Comparison of ENCODE assay signal across 27 cellular contexts in genomic region chr10:88893611-88894010, GRCh38. TPM values are rescaled to one million over a fixed set of nuclear protein-coding genes. Genes with fewer than 3 reads are reported as not detected.
DNase-seq lines count a peak whose midpoint lies in the region; ATAC-seq, FAIRE-seq and TF ChIP-seq lines count a peak whose summit lies in the region.
"Had no signal": no experiment of that assay in that cellular context is flagged by ENCODE, and none has a peak within 500 bp of the region (broad histone marks: within the 10 kb centered on the region; RNA-seq: fewer than 3 reads in every experiment).

No MANE protein-coding gene starts in this region.

- TF ChIP-seq CTCF in A673 (conservative IDR thresholded peaks at IDR 0.05; ENCODE audit: low read depth, low read length) (no peak), choroid plexus epithelial cell (conservative IDR thresholded peaks at IDR 0.05; ENCODE audit: low read depth, low read length) (no peak), osteoblast (IDR thresholded peaks at IDR 0.05; ENCODE audit: extremely low read depth, low read depth, low read length) (no peak), WERI-Rb-1 (IDR thresholded peaks at IDR 0.05; ENCODE audit: low read depth, low read length) (no peak)

- H3K27ac Mint-ChIP-seq in activated naive CD8-positive, alpha-beta T cell treated with anti-CD3 and anti-CD28 coated beads, Interleukin-2, amount 50 U/mL, for 24 hours = no peak overlapping the region
- H3K27ac Mint-ChIP-seq: activated B cell treated with CpG ODN at 0.5 μM for 24 hours; activated CD8-positive, alpha-beta T cell treated with anti-CD3 and anti-CD28 coated beads, Interleukin-2, amount 10 ng/mL, durations not matched to agents 7 days and 5 days; activated naive CD8-positive, alpha-beta T cell treated with anti-CD3 and anti-CD28 coated beads for 36 hours; natural killer cell treated with Interleukin-12 subunit alpha and Interleukin-12 subunit beta and Interleukin-15 and Interleukin-18, amount 100 ng/mL, for 72 hours; progenitor cell of endocrine pancreas had no signal

- intact Hi-C loops in A673 (cut with micrococcal nuclease; ENCODE audit: unreplicated experiment) = no loop called here

- CTCF ChIA-PET in A673 (lab: Charles Lee) = no interaction called here

- peak overlapping the region; percentile 8 for H2AFZ ChIP-seq in osteoblast (ENCODE audit: low read length)

- peaks cover 12% of the 10 kb centered on the region for H3K36me3 Mint-ChIP-seq in activated naive CD8-positive, alpha-beta T cell treated with anti-CD3 and anti-CD28 coated beads, Interleukin-2, amount 50 U/mL, for 24 hours (ENCODE audit: low read depth)
- H3K36me3 Mint-ChIP-seq: natural killer cell treated with Interleukin-12 subunit alpha and Interleukin-12 subunit beta and Interleukin-15 and Interleukin-18, amount 100 ng/mL, for 72 hours had no signal

- no peak overlapping the region for H3K4me3 Mint-ChIP-seq in activated naive CD8-positive, alpha-beta T cell treated with anti-CD3 and anti-CD28 coated beads, Interleukin-2, amount 50 U/mL, for 24 hours
- H3K4me3 Mint-ChIP-seq: activated B cell treated with CpG ODN at 0.5 μM for 24 hours; activated CD8-positive, alpha-beta T cell treated with anti-CD3 and anti-CD28 coated beads, Interleukin-2, amount 10 ng/mL, durations not matched to agents 7 days and 5 days; activated naive CD8-positive, alpha-beta T cell treated with anti-CD3 and anti-CD28 coated beads for 36 hours; natural killer cell treated with Interleukin-12 subunit alpha and Interleukin-12 subunit beta and Interleukin-15 and Interleukin-18, amount 100 ng/mL, for 72 hours had no signal

- no peaks in the 10 kb centered on the region for H3K27me3 Mint-ChIP-seq in activated naive CD8-positive, alpha-beta T cell treated with anti-CD3 and anti-CD28 coated beads, Interleukin-2, amount 50 U/mL, for 24 hours
- H3K27me3 Mint-ChIP-seq: activated B cell treated with CpG ODN at 0.5 μM for 24 hours; activated naive CD8-positive, alpha-beta T cell treated with anti-CD3 and anti-CD28 coated beads for 36 hours; natural killer cell treated with Interleukin-12 subunit alpha and Interleukin-12 subunit beta and Interleukin-15 and Interleukin-18, amount 100 ng/mL, for 72 hours had no signal

- peak; percentile 53 for FAIRE-seq in GM18507 (lab: Jason Lieb, UNC)
- FAIRE-seq: A549, HTR-8/SVneo, kidney had no signal

- H3K27me3 ChIP-seq in A673 (replicated peaks; ENCODE audit: insufficient read depth, low read depth, low read length, poor library complexity) (no peaks in the 10 kb centered on the region), osteoblast (ENCODE audit: insufficient read depth, low read length) (no peaks in the 10 kb centered on the region), WERI-Rb-1 (ENCODE audit: insufficient read depth, low read depth, severe bottlenecking) (no peaks in the 10 kb centered on the region)
- H3K27me3 ChIP-seq: cardiac muscle cell had no signal

- no TSS peak for BruUV-seq in A673 (replicated peaks; lab: Mats Ljungman, UMichigan)

- H3K27ac ChIP-seq in A673 (ENCODE audit: low read depth, low read length, poor library complexity, severe bottlenecking) (peak overlapping the region; percentile 8), osteoblast (ENCODE audit: low read depth, low read length) (no peak overlapping the region), WERI-Rb-1 (no peak overlapping the region)
- H3K27ac ChIP-seq: cardiac muscle cell, thoracic aorta had no signal

- DNase-seq in A673 (ENCODE audit: low spot score) = no peak
- no peak for DNase-seq in GM18507 (ENCODE audit: extremely low spot score, insufficient read length, low read depth)
- DNase-seq in choroid plexus epithelial cell (ENCODE audit: low read depth) = peak; percentile 42
- no peak for DNase-seq in osteoblast (ENCODE audit: insufficient read length, low spot score, missing footprints)
- DNase-seq in WERI-Rb-1 = no peak
- DNase-seq in GM19240 (ENCODE audit: insufficient read length, low spot score) = no peak
- no peak for DNase-seq in activated naive CD8-positive, alpha-beta T cell treated with anti-CD3 and anti-CD28 coated beads, Interleukin-2, amount 50 U/mL, for 24 hours
- DNase-seq: activated B cell treated with CpG ODN at 0.5 μM for 24 hours; activated CD8-positive, alpha-beta T cell treated with anti-CD3 and anti-CD28 coated beads, Interleukin-2, amount 10 ng/mL, durations not matched to agents 7 days and 5 days; activated naive CD8-positive, alpha-beta T cell treated with anti-CD3 and anti-CD28 coated beads for 36 hours; activated T-cell treated with anti-CD3 and anti-CD28 coated beads, Interleukin-2, amount 50 U/mL, for 48 hours; COR-L47; effector CD4-positive, alpha-beta T cell; hypothalamus; kidney; NCI-H1417 treated with DMSO at 0.1 percent for 48 hours; NCI-H2171; NCI-H69; SIG-M5 had no signal

- peaks cover 70% of the 10 kb centered on the region for H3K4me1 Mint-ChIP-seq in activated naive CD8-positive, alpha-beta T cell treated with anti-CD3 and anti-CD28 coated beads, Interleukin-2, amount 50 U/mL, for 24 hours

- H3K4me3 ChIP-seq in A673 (ENCODE audit: low read depth, low read length, poor library complexity, severe bottlenecking) (no peak overlapping the region), choroid plexus epithelial cell (ENCODE audit: low read depth, low read length) (no peak overlapping the region), osteoblast (ENCODE audit: insufficient read depth, low read length) (peak overlapping the region; percentile 8), WERI-Rb-1 (ENCODE audit: low read depth, low read length) (no peak overlapping the region)
- H3K4me3 ChIP-seq: A549, cardiac muscle cell, thoracic aorta had no signal

- POLR2A ChIA-PET in A673 (lab: Charles Lee; ENCODE audit: low non-redundant PET) = no interaction called here

- peaks cover 44% of the 10 kb centered on the region for H3K79me2 ChIP-seq in osteoblast (ENCODE audit: insufficient read depth, low read length)

- peak overlapping the region; percentile 41 for H3K4me2 ChIP-seq in osteoblast (ENCODE audit: insufficient read depth, low read length)
- H3K4me2 ChIP-seq: A549 had no signal

- H3K9me3 ChIP-seq in A673 (ENCODE audit: low read depth, low read length, poor library complexity, severe bottlenecking) (no peaks in the 10 kb centered on the region), osteoblast (ENCODE audit: low read depth, low read length) (no peaks in the 10 kb centered on the region), WERI-Rb-1 (ENCODE audit: severe bottlenecking) (no peaks in the 10 kb centered on the region)
- H3K9me3 ChIP-seq: A549, thoracic aorta had no signal

- no peaks in the 10 kb centered on the region for H3K9me3 Mint-ChIP-seq in activated naive CD8-positive, alpha-beta T cell treated with anti-CD3 and anti-CD28 coated beads, Interleukin-2, amount 50 U/mL, for 24 hours
- H3K9me3 Mint-ChIP-seq: activated B cell treated with CpG ODN at 0.5 μM for 24 hours; activated naive CD8-positive, alpha-beta T cell treated with anti-CD3 and anti-CD28 coated beads for 36 hours; natural killer cell treated with Interleukin-12 subunit alpha and Interleukin-12 subunit beta and Interleukin-15 and Interleukin-18, amount 100 ng/mL, for 72 hours had no signal

- peaks cover 6% of the 10 kb centered on the region for H3K36me3 ChIP-seq in A673 (ENCODE audit: insufficient read depth, low read length, poor library complexity, severe bottlenecking)
- H3K36me3 ChIP-seq in osteoblast (ENCODE audit: insufficient read depth, low read length) = no peaks in the 10 kb centered on the region
- H3K36me3 ChIP-seq in WERI-Rb-1 = no peaks in the 10 kb centered on the region
- H3K36me3 ChIP-seq: cardiac muscle cell, thoracic aorta had no signal

- ATAC-seq in HG02759 (IDR thresholded peaks at IDR 0.05; ENCODE audit: unreplicated experiment) = no peak
- ATAC-seq in activated naive CD8-positive, alpha-beta T cell treated with anti-CD3 and anti-CD28 coated beads, Interleukin-2, amount 50 U/mL, for 24 hours = no peak
- ATAC-seq: A549; activated CD8-positive, alpha-beta T cell treated with anti-CD3 and anti-CD28 coated beads, Interleukin-2, amount 10 ng/mL, durations not matched to agents 7 days and 5 days; natural killer cell treated with Interleukin-12 subunit alpha and Interleukin-12 subunit beta and Interleukin-15 and Interleukin-18, amount 100 ng/mL, for 72 hours had no signal

- H3K4me1 ChIP-seq in A673 (ENCODE audit: insufficient read depth, low read length, poor library complexity, severe bottlenecking) (peaks cover 64% of the 10 kb centered on the region), osteoblast (ENCODE audit: insufficient read depth, low read length) (peaks cover 70% of the 10 kb centered on the region)

- H4K20me1 ChIP-seq in osteoblast (ENCODE audit: insufficient read depth, low read length) = no peaks in the 10 kb centered on the region

RNA-seq across cellular contexts. Expression of gene STAMBPL1, which starts 13.6 kb away (rescaled TPM):
- total RNA-seq in A673 (2021) = 61.2 and 71.8 TPM in 2 replicates
- 10.3 and 11.6 TPM in 2 replicates for total RNA-seq in osteoblast

RNA-seq across cellular contexts. Expression of gene ANKRD22, which starts 42.0 kb away (rescaled TPM):
- total RNA-seq in A673 (2021) (0.52 TPM in 1 of 2 replicates, not detected in the other), osteoblast (under 0.01 TPM in 2 replicates)
- total RNA-seq: activated B cell treated with CpG ODN at 0.5 μM for 24 hours; activated naive CD8-positive, alpha-beta T cell treated with anti-CD3 and anti-CD28 coated beads for 36 hours; cardiac muscle cell; progenitor cell of endocrine pancreas; T-helper 2 cell treated with Interferon-gamma antibody and Interleukin-4, amounts not matched to agents 100 ng/mL and 5 ng/mL, for 36 hours; thoracic aorta had no signal

RNA-seq across cellular contexts. Expression of gene ACTA2, which starts 59.0 kb away (rescaled TPM):
- total RNA-seq in A673 (2021) (52.2 and 78.4 TPM in 2 replicates), osteoblast (501 and 855 TPM in 2 replicates)
